ENCODE assay signal across 8 cellular contexts in the genomic region with DNA sequence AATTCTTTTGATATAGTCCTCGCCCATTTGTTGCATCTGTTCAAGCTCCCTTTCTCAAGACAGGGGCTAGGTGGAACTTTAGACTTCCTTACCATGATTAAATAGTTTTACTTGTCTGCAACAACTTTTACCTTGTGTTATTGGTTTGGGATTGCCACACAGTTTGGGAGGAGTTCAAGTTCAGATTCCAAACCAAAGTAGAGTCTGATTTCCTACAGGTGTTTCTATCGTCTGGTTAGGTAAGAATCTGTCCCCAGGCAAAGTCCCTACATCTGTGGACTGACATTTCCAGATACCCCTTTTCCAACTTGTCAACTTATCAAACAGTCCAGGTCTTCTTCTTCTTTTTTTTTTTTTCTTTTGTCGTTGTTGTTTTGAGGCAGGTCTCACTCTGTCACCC.
"Had no signal": no experiment of that assay in that cellular context is flagged by ENCODE, and none has a peak within 500 bp of the region (broad histone marks: within the 10 kb centered on the region; RNA-seq: fewer than 3 reads in every experiment).

No MANE protein-coding gene starts in this region.

- ATAC-seq: GM12878 had no signal

- FAIRE-seq: G401.6, GM12878, GM12891, GM12892, GM18507, GM19239 had no signal

- DNase-seq: GDM1, GF-D8 had no signal

- H3K4me3 ChIP-seq: GM12878 had no signal
